Comparison of ENCODE assay signal across 16 cellular contexts in genomic region chr2:238102865-238103264, GRCh38. TPM values are rescaled to one million over a fixed set of nuclear protein-coding genes. Genes with fewer than 3 reads are reported as not detected.
DNase-seq lines count a peak whose midpoint lies in the region; ATAC-seq and TF ChIP-seq lines count a peak whose summit lies in the region.
"Had no signal": no experiment of that assay in that cellular context is flagged by ENCODE, and none has a peak within 500 bp of the region (broad histone marks: within the 10 kb centered on the region; RNA-seq: fewer than 3 reads in every experiment).

No MANE protein-coding gene starts in this region.

- no peak for ATAC-seq in natural killer cell
- no peak for ATAC-seq in natural killer cell treated with Interleukin-12 subunit alpha and Interleukin-12 subunit beta and Interleukin-15 and Interleukin-18, amount 100 ng/mL, for 72 hours
- ATAC-seq in activated T-helper 17 cell treated with anti-CD3 and anti-CD28 coated beads, Interleukin-2, amount 50 U/mL, for 72 hours (replicated peaks): no peak

- H3K36me3 Mint-ChIP-seq in natural killer cell (no peaks in the 10 kb centered on the region), neural crest cell (ENCODE audit: low read depth) (no peaks in the 10 kb centered on the region), endothelial cell (ENCODE audit: low read depth, unreplicated experiment) (no peaks in the 10 kb centered on the region), CD14-positive monocyte (no peaks in the 10 kb centered on the region)
- H3K36me3 Mint-ChIP-seq in natural killer cell treated with Interleukin-12 subunit alpha and Interleukin-12 subunit beta and Interleukin-15 and Interleukin-18, amount 100 ng/mL, for 72 hours: no peaks in the 10 kb centered on the region
- H3K36me3 Mint-ChIP-seq in activated T-helper 17 cell treated with anti-CD3 and anti-CD28 coated beads, Interleukin-2, amount 50 U/mL, for 72 hours (ENCODE audit: low read depth): peaks cover 14% of the 10 kb centered on the region

- DNase-seq in natural killer cell (peak; percentile 9), neural crest cell (ENCODE audit: low read depth, low spot score) (no peak), endothelial cell (ENCODE audit: low spot score) (no peak), CD14-positive monocyte (ENCODE audit: low spot score) (no peak), NCI-H146 (lab: John Stamatoyannopoulos, UW) (no peak)
- no peak for DNase-seq in natural killer cell treated with Interleukin-12 subunit alpha and Interleukin-12 subunit beta and Interleukin-15 and Interleukin-18, amount 100 ng/mL, for 72 hours (ENCODE audit: low spot score)
- DNase-seq: NCI-H1092, NCI-H1694 treated with DMSO at 0.1 percent for 48 hours, NCI-H345, NCI-H526 treated with DMSO at 0.1 percent for 48 hours, OCI-M1, RPMI8226 had no signal

- TF ChIP-seq CTCF in natural killer cell (IDR thresholded peaks at IDR 0.05): no peak
- TF ChIP-seq CTCF in neural crest cell (conservative IDR thresholded peaks at IDR 0.05): no peak
- no peak for TF ChIP-seq CTCF in endothelial cell (IDR thresholded peaks at IDR 0.05; ENCODE audit: unreplicated experiment)
- TF ChIP-seq CTCF in CD14-positive monocyte (IDR thresholded peaks at IDR 0.05): no peak

- H3K4me3 Mint-ChIP-seq in natural killer cell (no peak overlapping the region), neural crest cell (no peak overlapping the region), endothelial cell (ENCODE audit: unreplicated experiment) (no peak overlapping the region), CD14-positive monocyte (no peak overlapping the region)
- H3K4me3 Mint-ChIP-seq in natural killer cell treated with Interleukin-12 subunit alpha and Interleukin-12 subunit beta and Interleukin-15 and Interleukin-18, amount 100 ng/mL, for 72 hours: no peak overlapping the region
- H3K4me3 Mint-ChIP-seq in activated T-helper 17 cell treated with anti-CD3 and anti-CD28 coated beads, Interleukin-2, amount 50 U/mL, for 72 hours: no peak overlapping the region

- no peak overlapping the region for H3K27ac Mint-ChIP-seq in natural killer cell
- H3K27ac Mint-ChIP-seq in natural killer cell treated with Interleukin-12 subunit alpha and Interleukin-12 subunit beta and Interleukin-15 and Interleukin-18, amount 100 ng/mL, for 72 hours: no peak overlapping the region
- peak overlapping the region; percentile 36 for H3K27ac Mint-ChIP-seq in activated T-helper 17 cell treated with anti-CD3 and anti-CD28 coated beads, Interleukin-2, amount 50 U/mL, for 72 hours
- peak overlapping the region; percentile 92 for H3K27ac Mint-ChIP-seq in neural crest cell (ENCODE audit: unreplicated experiment)
- no peak overlapping the region for H3K27ac Mint-ChIP-seq in endothelial cell (ENCODE audit: unreplicated experiment)
- no peak overlapping the region for H3K27ac Mint-ChIP-seq in CD14-positive monocyte

- H3K9me3 Mint-ChIP-seq in natural killer cell: no peaks in the 10 kb centered on the region
- no peaks in the 10 kb centered on the region for H3K9me3 Mint-ChIP-seq in natural killer cell treated with Interleukin-12 subunit alpha and Interleukin-12 subunit beta and Interleukin-15 and Interleukin-18, amount 100 ng/mL, for 72 hours
- H3K9me3 Mint-ChIP-seq in activated T-helper 17 cell treated with anti-CD3 and anti-CD28 coated beads, Interleukin-2, amount 50 U/mL, for 72 hours: no peaks in the 10 kb centered on the region
- no peaks in the 10 kb centered on the region for H3K9me3 Mint-ChIP-seq in neural crest cell
- no peaks in the 10 kb centered on the region for H3K9me3 Mint-ChIP-seq in endothelial cell (ENCODE audit: unreplicated experiment)
- H3K9me3 Mint-ChIP-seq in CD14-positive monocyte: no peaks in the 10 kb centered on the region

- H3K4me1 Mint-ChIP-seq in natural killer cell (peaks cover 0 to 4% of the 10 kb centered on the region in 2 donors), neural crest cell (peaks cover 9% of the 10 kb centered on the region), endothelial cell (ENCODE audit: unreplicated experiment) (peaks cover 6% of the 10 kb centered on the region), CD14-positive monocyte (peaks cover 22% of the 10 kb centered on the region)
- peaks cover 0 to 4% of the 10 kb centered on the region in 2 donors for H3K4me1 Mint-ChIP-seq in natural killer cell treated with Interleukin-12 subunit alpha and Interleukin-12 subunit beta and Interleukin-15 and Interleukin-18, amount 100 ng/mL, for 72 hours (ENCODE audit: low read depth in 2 of 2)
- H3K4me1 Mint-ChIP-seq in activated T-helper 17 cell treated with anti-CD3 and anti-CD28 coated beads, Interleukin-2, amount 50 U/mL, for 72 hours: no peaks in the 10 kb centered on the region

- intact Hi-C loops in natural killer cell (cut with micrococcal nuclease): no loop called here
- intact Hi-C loops in CD14-positive monocyte (cut with micrococcal nuclease): no loop called here

- H3K27me3 Mint-ChIP-seq in natural killer cell (ENCODE audit: low read depth in 2 of 2) (no peaks in the 10 kb centered on the region), neural crest cell (ENCODE audit: low read depth) (no peaks in the 10 kb centered on the region), endothelial cell (ENCODE audit: unreplicated experiment) (peaks cover 9% of the 10 kb centered on the region), CD14-positive monocyte (ENCODE audit: low read depth in 3 of 3) (peaks cover 2 to 3% (median 3%) of the 10 kb centered on the region in 3 donors)
- H3K27me3 Mint-ChIP-seq in natural killer cell treated with Interleukin-12 subunit alpha and Interleukin-12 subunit beta and Interleukin-15 and Interleukin-18, amount 100 ng/mL, for 72 hours: no peaks in the 10 kb centered on the region
- no peaks in the 10 kb centered on the region for H3K27me3 Mint-ChIP-seq in activated T-helper 17 cell treated with anti-CD3 and anti-CD28 coated beads, Interleukin-2, amount 50 U/mL, for 72 hours

RNA-seq across cellular contexts. Expression of gene ESPNL, which starts 2.7 kb away (rescaled TPM):
- total RNA-seq in natural killer cell (not detected), neural crest cell (0.16 and 0.40 TPM in 2 replicates), endothelial cell (ENCODE audit: unreplicated experiment) (0.82 TPM)
- total RNA-seq in natural killer cell treated with Interleukin-12 subunit alpha and Interleukin-12 subunit beta and Interleukin-15 and Interleukin-18, amount 100 ng/mL, for 72 hours: under 1 TPM in 1 of 2 donors, not detected in 1; 0.19 TPM
- 1 to 10 TPM in 1 of 2 donors, under 1 TPM in 1; 0.39 to 1.0 TPM for total RNA-seq in activated T-helper 17 cell treated with anti-CD3 and anti-CD28 coated beads, Interleukin-2, amount 50 U/mL, for 72 hours
- polyA plus RNA-seq in CD14-positive monocyte: not detected
- total RNA-seq: H4, MCF 10A had no signal

RNA-seq across cellular contexts. Expression of gene KLHL30, which starts 35.6 kb away (rescaled TPM):
- total RNA-seq in natural killer cell (not detected), neural crest cell (0.23 and 0.25 TPM in 2 replicates), endothelial cell (ENCODE audit: unreplicated experiment) (not detected)
- total RNA-seq in natural killer cell treated with Interleukin-12 subunit alpha and Interleukin-12 subunit beta and Interleukin-15 and Interleukin-18, amount 100 ng/mL, for 72 hours: not detected
- not detected for total RNA-seq in activated T-helper 17 cell treated with anti-CD3 and anti-CD28 coated beads, Interleukin-2, amount 50 U/mL, for 72 hours
- under 1 TPM in 1 of 2 donors, not detected in 1; 0.14 TPM for polyA plus RNA-seq in CD14-positive monocyte
- total RNA-seq: H4, HepG2 had no signal

RNA-seq across cellular contexts. Expression of gene SCLY, which starts 42.1 kb away (rescaled TPM):
- total RNA-seq in natural killer cell (10 to 100 TPM; 16.3 to 24.6 (median 20.1) TPM), neural crest cell (46.1 and 49.8 TPM in 2 replicates), endothelial cell (ENCODE audit: unreplicated experiment) (17.7 TPM)
- 10 to 100 TPM; 46.5 to 99.5 TPM for total RNA-seq in natural killer cell treated with Interleukin-12 subunit alpha and Interleukin-12 subunit beta and Interleukin-15 and Interleukin-18, amount 100 ng/mL, for 72 hours
- total RNA-seq in activated T-helper 17 cell treated with anti-CD3 and anti-CD28 coated beads, Interleukin-2, amount 50 U/mL, for 72 hours: 10 to 100 TPM; 56.2 to 57.1 TPM
- 10 to 100 TPM in 1 of 2 donors, 1 to 10 TPM in 1; 9.5 to 10.3 TPM for polyA plus RNA-seq in CD14-positive monocyte

RNA-seq across cellular contexts. Expression of gene ERFE, which starts 55.9 kb away (rescaled TPM):
- total RNA-seq in natural killer cell (1 to 10 TPM in 2 of 3 donors, under 1 TPM in 1; 0.33 to 4.8 (median 4.3) TPM), neural crest cell (2.6 and 2.8 TPM in 2 replicates), endothelial cell (ENCODE audit: unreplicated experiment) (0.41 TPM)
- 1 to 10 TPM in 1 of 2 donors, under 1 TPM in 1; 0.20 to 3.8 TPM for total RNA-seq in natural killer cell treated with Interleukin-12 subunit alpha and Interleukin-12 subunit beta and Interleukin-15 and Interleukin-18, amount 100 ng/mL, for 72 hours
- total RNA-seq in activated T-helper 17 cell treated with anti-CD3 and anti-CD28 coated beads, Interleukin-2, amount 50 U/mL, for 72 hours: not detected
- polyA plus RNA-seq in CD14-positive monocyte: not detected
- total RNA-seq: HepG2 had no signal

Comparison
In these comparisons a context has a peak if more than half of its experiments do, and no peak if none do; other contexts are left out.
1. H3K27ac Mint-ChIP-seq: peak in activated T-helper 17 cell treated with anti-CD3 and anti-CD28 coated beads, Interleukin-2, amount 50 U/mL, for 72 hours (single experiment) and neural crest cell (single experiment); none in natural killer cell (0 of 2), natural killer cell treated with Interleukin-12 subunit alpha and Interleukin-12 subunit beta and Interleukin-15 and Interleukin-18, amount 100 ng/mL, for 72 hours (0 of 2), endothelial cell (single experiment) and CD14-positive monocyte (0 of 7).